In genomic region chr6:26234421-26235239, GRCh38 we compare ENCODE assay signal across 8 cellular contexts.
DNase-seq lines count a peak whose midpoint lies in the region; ATAC-seq, FAIRE-seq and TF ChIP-seq lines count a peak whose summit lies in the region.

No MANE protein-coding gene starts in this region.

- CTCF ChIA-PET in activated CD4-positive, alpha-beta memory T cell treated with anti-CD3 and anti-CD28 coated beads, Interleukin-2, amount 10 ng/mL, durations not matched to agents 7 days and 5 days (lab: Charles Lee) = interaction anchor here (0.6 to 6.8 kb wide), 9 partner anchors 10 to 913 kb away, joined by 3 to 48 read pairs (median 7); a partner anchor contains a TSS

- peak overlapping the region; percentile 95 for H3K27ac Mint-ChIP-seq in activated CD4-positive, alpha-beta memory T cell treated with anti-CD3 and anti-CD28 coated beads, Interleukin-2, amount 10 ng/mL, durations not matched to agents 7 days and 5 days
- peak overlapping the region; percentile 80 for H3K27ac Mint-ChIP-seq in endothelial cell (ENCODE audit: unreplicated experiment)

- peak overlapping the region; percentile 73 for H3K27ac ChIP-seq in stomach smooth muscle (ENCODE audit: low read length)

- peaks cover 17% of the 10 kb centered on the region for H3K36me3 Mint-ChIP-seq in activated CD4-positive, alpha-beta memory T cell treated with anti-CD3 and anti-CD28 coated beads, Interleukin-2, amount 10 ng/mL, durations not matched to agents 7 days and 5 days (ENCODE audit: low read depth)
- no peaks in the 10 kb centered on the region for H3K36me3 Mint-ChIP-seq in endothelial cell (ENCODE audit: low read depth, unreplicated experiment)

- H3K27me3 ChIP-seq in mucosa of stomach (ENCODE audit: control insufficient read depth, insufficient read depth, low read length) = peaks cover 14% of the 10 kb centered on the region
- H3K27me3 ChIP-seq in stomach smooth muscle (ENCODE audit: control insufficient read depth in 1 of 2, insufficient read depth in 2 of 2, low read length in 2 of 2) = peaks cover 2 to 30% of the 10 kb centered on the region in 2 donors

- H3K9ac ChIP-seq in mucosa of stomach (ENCODE audit: low read length) = peak overlapping the region; percentile 87
- H3K9ac ChIP-seq in stomach smooth muscle (ENCODE audit: low read length in 2 of 2) = peak overlapping the region; percentile 72 to 79

- H3K4me3 ChIP-seq in mucosa of stomach (ENCODE audit: low read length) = peak overlapping the region; percentile 73
- H3K4me3 ChIP-seq in stomach smooth muscle (ENCODE audit: low read length in 2 of 2) = peak overlapping the region; percentile 63 to 74

- no peaks in the 10 kb centered on the region for H3K9me3 ChIP-seq in mucosa of stomach (ENCODE audit: control insufficient read depth, low read length)
- no peaks in the 10 kb centered on the region for H3K9me3 ChIP-seq in stomach smooth muscle (ENCODE audit: control insufficient read depth in 2 of 2, low read length in 2 of 2)

- no peaks in the 10 kb centered on the region for H3K9me3 Mint-ChIP-seq in activated CD4-positive, alpha-beta memory T cell treated with anti-CD3 and anti-CD28 coated beads, Interleukin-2, amount 10 ng/mL, durations not matched to agents 7 days and 5 days
- no peaks in the 10 kb centered on the region for H3K9me3 Mint-ChIP-seq in endothelial cell (ENCODE audit: unreplicated experiment)

- H3K27me3 Mint-ChIP-seq in activated CD4-positive, alpha-beta memory T cell treated with anti-CD3 and anti-CD28 coated beads, Interleukin-2, amount 10 ng/mL, durations not matched to agents 7 days and 5 days = no peaks in the 10 kb centered on the region
- H3K27me3 Mint-ChIP-seq in endothelial cell (ENCODE audit: unreplicated experiment) = no peaks in the 10 kb centered on the region

- peaks cover 12% of the 10 kb centered on the region for H3K4me1 ChIP-seq in mucosa of stomach (ENCODE audit: control insufficient read depth, insufficient read depth, low read length)
- peaks cover 6% of the 10 kb centered on the region for H3K4me1 ChIP-seq in stomach smooth muscle (ENCODE audit: control insufficient read depth, insufficient read depth, low read length)

- H3K36me3 ChIP-seq in mucosa of stomach (ENCODE audit: control insufficient read depth, insufficient read depth, low read length) = no peaks in the 10 kb centered on the region
- H3K36me3 ChIP-seq in stomach smooth muscle (ENCODE audit: control insufficient read depth in 2 of 2, insufficient read depth in 2 of 2, low read length in 2 of 2) = no peaks in the 10 kb centered on the region

- FAIRE-seq in A204.1 (lab: Jason Lieb, UNC) (peak; percentile 78), GM18507 (lab: Jason Lieb, UNC) (peak; percentile 93)

- no peak for TF ChIP-seq CTCF in endothelial cell (IDR thresholded peaks at IDR 0.05; ENCODE audit: unreplicated experiment)

- POLR2A ChIA-PET in activated CD4-positive, alpha-beta memory T cell treated with anti-CD3 and anti-CD28 coated beads, Interleukin-2, amount 10 ng/mL, durations not matched to agents 7 days and 5 days (lab: Charles Lee) = interaction anchor here (0.5 to 9.7 kb wide), 44 partner anchors 9 to 1659 kb away, joined by 3 to 833 read pairs (median 16); a partner anchor contains a TSS

- H3K4me1 Mint-ChIP-seq in activated CD4-positive, alpha-beta memory T cell treated with anti-CD3 and anti-CD28 coated beads, Interleukin-2, amount 10 ng/mL, durations not matched to agents 7 days and 5 days = peaks cover 41% of the 10 kb centered on the region
- H3K4me1 Mint-ChIP-seq in endothelial cell (ENCODE audit: unreplicated experiment) = peaks cover 4% of the 10 kb centered on the region

- peak overlapping the region; percentile 76 for H3K4me3 Mint-ChIP-seq in activated CD4-positive, alpha-beta memory T cell treated with anti-CD3 and anti-CD28 coated beads, Interleukin-2, amount 10 ng/mL, durations not matched to agents 7 days and 5 days
- H3K4me3 Mint-ChIP-seq in endothelial cell (ENCODE audit: unreplicated experiment) = peak overlapping the region; percentile 92

- DNase-seq in GM18507 (ENCODE audit: extremely low spot score, insufficient read length, low read depth) (no peak), NCI-H460 (ENCODE audit: extremely low read depth, low read depth) (peak; percentile 80), endothelial cell (ENCODE audit: low spot score) (peak; percentile 50)
- peak; percentile 85 for DNase-seq in activated CD4-positive, alpha-beta memory T cell treated with anti-CD3 and anti-CD28 coated beads, Interleukin-2, amount 10 ng/mL, durations not matched to agents 7 days and 5 days

- peak; percentile 42 for ATAC-seq in HG02943 (IDR thresholded peaks at IDR 0.05; ENCODE audit: low read depth, unreplicated experiment)
